In the genomic region with DNA sequence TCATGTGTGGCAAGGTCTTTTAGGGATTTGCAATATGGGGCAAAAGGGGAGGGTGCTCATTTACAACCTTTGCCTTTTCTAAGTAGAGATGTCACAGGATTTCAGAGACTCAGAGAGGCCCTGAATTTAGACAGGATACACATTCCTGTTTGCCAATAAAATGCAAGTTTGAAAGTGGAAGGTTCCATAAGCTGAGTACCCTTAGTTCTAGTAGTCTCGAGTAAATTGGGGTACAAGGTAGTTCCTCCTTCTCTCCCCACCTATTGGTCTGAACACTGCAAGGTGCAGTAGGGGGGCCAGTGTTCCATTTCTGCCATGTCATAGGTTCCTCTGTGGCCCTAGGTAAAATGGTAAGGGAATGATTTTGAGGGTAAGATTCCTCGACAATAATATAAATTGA, we compare ENCODE assay signal across 1 cellular context.
TF ChIP-seq lines count a peak whose summit lies in the region.

No MANE protein-coding gene starts in this region.

TF ChIP-seq in H1, 55 proteins besides CTCF, POLR2A, EP300 and RAD21:
- TF ChIP-seq BACH1 (IDR thresholded peaks at IDR 0.05; ENCODE audit: low read length) = 0 out of 2 replicates have a peak, but pooled peaks have one; percentile 15
- no peak for TF ChIP-seq ASH2L (IDR thresholded peaks at IDR 0.05; ENCODE audit: low read length)
- peak; percentile 54 for TF ChIP-seq POLR2AphosphoS5 (IDR thresholded peaks at IDR 0.05; ENCODE audit: low read depth, low read length)
